In genomic region chr1:165717918-165718515, GRCh38 we compare ENCODE assay signal across 8 cellular contexts. TPM values are rescaled to one million over a fixed set of nuclear protein-coding genes. Genes with fewer than 3 reads are reported as not detected.
A peak's percentile ranks its signal among the peaks of the same experiment; 100 is the strongest.
DNase-seq lines count a peak whose midpoint lies in the region; ATAC-seq and TF ChIP-seq lines count a peak whose summit lies in the region.

No MANE protein-coding gene starts in this region.

- TF ChIP-seq POLR2A in spleen (IDR thresholded peaks at IDR 0.05) = no peak

- no peak overlapping the region for H3K27ac ChIP-seq in spleen

- CTCF ChIA-PET in activated naive CD4-positive, alpha-beta T cell treated with anti-CD3 and anti-CD28 coated beads, Interleukin-2, amount 10 ng/mL, durations not matched to agents 7 days and 5 days (lab: Charles Lee) = interaction anchor here (0.7 to 1.4 kb wide), 3 partner anchors 117 to 761 kb away, joined by 3 to 5 read pairs (median 4); no protein-coding TSS in a partner anchor

- peaks cover 8% of the 10 kb centered on the region for H3K27me3 Mint-ChIP-seq in activated naive CD4-positive, alpha-beta T cell treated with anti-CD3 and anti-CD28 coated beads, Interleukin-2, amount 10 ng/mL, durations not matched to agents 7 days and 5 days

- no peak overlapping the region for H3K4me3 ChIP-seq in spleen

- H3K9me3 Mint-ChIP-seq in activated naive CD4-positive, alpha-beta T cell treated with anti-CD3 and anti-CD28 coated beads, Interleukin-2, amount 10 ng/mL, durations not matched to agents 7 days and 5 days = no peaks in the 10 kb centered on the region

- DNase-seq in stimulated activated CD4-positive, alpha-beta T cell treated with anti-CD3 and anti-CD28 coated beads, Interleukin-12 subunit alpha, Interleukin-12 subunit beta, amount 100 ng/mL, for 48 hours (ENCODE audit: low read depth in 2 of 3, low spot score in 1 of 3) = peak in 2 of 3 donors; percentile 5 to 7
- DNase-seq in stimulated activated CD4-positive, alpha-beta T cell treated with anti-CD3 and anti-CD28 coated beads, Interleukin-12 subunit alpha, Interleukin-12 subunit beta, amount 100 ng/mL, for 4 hours = no peak
- DNase-seq in NCI-H526 treated with DMSO at 0.1 percent for 48 hours (lab: John Stamatoyannopoulos, UW) (peak; percentile 80), hepatic stellate cell (ENCODE audit: low spot score) (peak; percentile 30), spleen (no peak)
- DNase-seq in activated naive CD4-positive, alpha-beta T cell treated with anti-CD3 and anti-CD28 coated beads, Interleukin-2, amount 10 ng/mL, durations not matched to agents 7 days and 5 days = peak; percentile 63

- H3K4me1 ChIP-seq in spleen = no peaks in the 10 kb centered on the region

- H3K27ac Mint-ChIP-seq in activated naive CD4-positive, alpha-beta T cell treated with anti-CD3 and anti-CD28 coated beads, Interleukin-2, amount 10 ng/mL, durations not matched to agents 7 days and 5 days = no peak overlapping the region

- H3K4me3 Mint-ChIP-seq in activated naive CD4-positive, alpha-beta T cell treated with anti-CD3 and anti-CD28 coated beads, Interleukin-2, amount 10 ng/mL, durations not matched to agents 7 days and 5 days = no peak overlapping the region

- WGBS in spleen, 5 donors = 20 to 33% (median 27%) methylated on average over 4 of the region's 4 CpGs

- intact Hi-C loops in spleen (cut with DNase I; ENCODE audit: low total_unique reads) = loop anchor here (5.0 kb wide), 1 partner anchor 194 kb away; no protein-coding TSS in a partner anchor

- no peaks in the 10 kb centered on the region for H3K36me3 Mint-ChIP-seq in activated naive CD4-positive, alpha-beta T cell treated with anti-CD3 and anti-CD28 coated beads, Interleukin-2, amount 10 ng/mL, durations not matched to agents 7 days and 5 days

- no peaks in the 10 kb centered on the region for H3K9me3 ChIP-seq in spleen

- ATAC-seq in HG03103 (IDR thresholded peaks at IDR 0.05; ENCODE audit: low read depth, unreplicated experiment) (peak; percentile 70), GM18519 (IDR thresholded peaks at IDR 0.05; ENCODE audit: low FRiP score, unreplicated experiment) (no peak)

- no peaks in the 10 kb centered on the region for H3K36me3 ChIP-seq in spleen

- no peaks in the 10 kb centered on the region for H3K27me3 ChIP-seq in spleen (replicated peaks in 1 of 7)

- peak in 10 of 11 experiments; percentile 19 to 65 (median 50) for TF ChIP-seq CTCF in spleen (IDR thresholded peaks at IDR 0.05 in 8 of 11, conservative IDR thresholded peaks at IDR 0.05 in 3 of 11)

- H3K4me1 Mint-ChIP-seq in activated naive CD4-positive, alpha-beta T cell treated with anti-CD3 and anti-CD28 coated beads, Interleukin-2, amount 10 ng/mL, durations not matched to agents 7 days and 5 days = no peaks in the 10 kb centered on the region

RNA-seq across cellular contexts. Expression of gene ALDH9A1, which starts 19.7 kb away (rescaled TPM):
- 100 to 1,000 TPM in 1 of 7 donors, 10 to 100 TPM in 6; 51.3 to 103 (median 69.3) TPM for total RNA-seq in spleen
- polyA plus RNA-seq in spleen = 10 to 100 TPM; 33.0 to 38.9 (median 37.5) TPM

RNA-seq across cellular contexts. Expression of gene TMCO1, which starts 50.7 kb away (rescaled TPM):
- total RNA-seq in spleen = 10 to 100 TPM; 47.5 to 57.9 (median 53.5) TPM
- 10 to 100 TPM; 23.3 to 45.9 (median 41.5) TPM for polyA plus RNA-seq in spleen

Comparison
In these comparisons a context has a peak if more than half of its experiments do, and no peak if none do; other contexts are left out.
1. DNase-seq: peak in stimulated activated CD4-positive, alpha-beta T cell treated with anti-CD3 and anti-CD28 coated beads, Interleukin-12 subunit alpha, Interleukin-12 subunit beta, amount 100 ng/mL, for 48 hours (2 of 3), NCI-H526 treated with DMSO at 0.1 percent for 48 hours (single experiment), activated naive CD4-positive, alpha-beta T cell treated with anti-CD3 and anti-CD28 coated beads, Interleukin-2, amount 10 ng/mL, durations not matched to agents 7 days and 5 days (single experiment) and hepatic stellate cell (single experiment); none in stimulated activated CD4-positive, alpha-beta T cell treated with anti-CD3 and anti-CD28 coated beads, Interleukin-12 subunit alpha, Interleukin-12 subunit beta, amount 100 ng/mL, for 4 hours (single experiment) and spleen (single experiment).